Comparison of ENCODE assay signal across 17 cellular contexts in the genomic region with DNA sequence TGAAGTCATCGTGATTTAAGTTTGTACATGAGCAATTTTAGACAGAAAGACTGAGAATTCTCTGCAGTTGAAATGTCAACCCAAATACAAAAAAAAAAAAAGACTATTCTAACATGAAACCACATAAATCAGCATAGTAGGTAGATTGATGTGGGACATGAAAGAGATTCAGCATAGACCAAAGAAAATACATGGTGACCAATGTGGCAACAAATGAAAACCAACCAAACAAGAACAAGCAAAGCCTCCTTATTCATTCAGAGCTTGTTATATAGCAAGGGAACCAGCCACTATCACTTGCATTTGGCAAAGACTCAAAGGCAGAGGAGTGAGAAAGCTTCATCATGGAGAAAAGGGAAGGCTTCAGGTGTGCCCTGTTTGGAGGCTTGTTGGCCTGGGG.
"Had no signal": no experiment of that assay in that cellular context is flagged by ENCODE, and none has a peak within 500 bp of the region (broad histone marks: within the 10 kb centered on the region; RNA-seq: fewer than 3 reads in every experiment).

No MANE protein-coding gene starts in this region.

- H3K36me3 ChIP-seq: breast epithelium, left ventricle myocardium inferior, transverse colon had no signal

- H3K9me3 Mint-ChIP-seq: activated naive CD4-positive, alpha-beta T cell treated with anti-CD3 and anti-CD28 coated beads, Interleukin-2, amount 50 U/mL, for 72 hours; dendritic cell treated with granulocyte-macrophage colony-stimulating factor and Interleukin-4, amounts not matched to agents 40 ng/mL and 50 ng/mL, for 4 days; stimulated activated naive B cell treated with anti-CD40 and anti-IgM and Interleukin-4, amounts not matched to agents 10 μg/mL and 1 μg/mL and 100 μg/mL, for 72 hours had no signal

- DNase-seq: activated CD4-positive, CD25-positive, alpha-beta regulatory T cell treated with anti-CD3 and anti-CD28 coated beads, Interleukin-2, amount 50 U/mL, for 72 hours; effector memory CD4-positive, alpha-beta T cell; foreskin fibroblast; hypothalamus; left ventricle myocardium inferior; mucosa of descending colon; naive thymus-derived CD4-positive, alpha-beta T cell; SHP77; stimulated activated CD4-positive, alpha-beta T cell treated with anti-CD3 and anti-CD28 coated beads, Interleukin-15, amount 100 ng/mL, for 24 hours; stimulated activated CD4-positive, alpha-beta T cell treated with anti-CD3 and anti-CD28 coated beads, Interleukin-4, amount 100 ng/mL, for 1 hour; stimulated activated naive B cell treated with anti-CD40 and anti-IgM and Interleukin-4, amounts not matched to agents 10 μg/mL and 1 μg/mL and 100 μg/mL, for 72 hours; substantia nigra; T-helper 17 cell; transverse colon had no signal

- H3K27ac Mint-ChIP-seq: activated naive CD4-positive, alpha-beta T cell treated with anti-CD3 and anti-CD28 coated beads, Interleukin-2, amount 50 U/mL, for 72 hours; dendritic cell treated with granulocyte-macrophage colony-stimulating factor and Interleukin-4, amounts not matched to agents 40 ng/mL and 50 ng/mL, for 4 days; stimulated activated naive B cell treated with anti-CD40 and anti-IgM and Interleukin-4, amounts not matched to agents 10 μg/mL and 1 μg/mL and 100 μg/mL, for 72 hours; T-helper 17 cell had no signal

- H3K4me3 Mint-ChIP-seq: dendritic cell treated with granulocyte-macrophage colony-stimulating factor and Interleukin-4, amounts not matched to agents 40 ng/mL and 50 ng/mL, for 4 days; stimulated activated naive B cell treated with anti-CD40 and anti-IgM and Interleukin-4, amounts not matched to agents 10 μg/mL and 1 μg/mL and 100 μg/mL, for 72 hours; T-helper 17 cell had no signal

- H3K4me1 Mint-ChIP-seq: stimulated activated naive B cell treated with anti-CD40 and anti-IgM and Interleukin-4, amounts not matched to agents 10 μg/mL and 1 μg/mL and 100 μg/mL, for 72 hours had no signal

- H3K4me3 ChIP-seq: breast epithelium, left ventricle myocardium inferior, mucosa of descending colon, transverse colon had no signal

- H3K27me3 ChIP-seq: breast epithelium, transverse colon had no signal

- H3K9me3 ChIP-seq: breast epithelium, mucosa of descending colon, transverse colon had no signal

- H3K36me3 Mint-ChIP-seq: activated naive CD4-positive, alpha-beta T cell treated with anti-CD3 and anti-CD28 coated beads, Interleukin-2, amount 50 U/mL, for 72 hours; stimulated activated naive B cell treated with anti-CD40 and anti-IgM and Interleukin-4, amounts not matched to agents 10 μg/mL and 1 μg/mL and 100 μg/mL, for 72 hours had no signal

- H3K27ac ChIP-seq: breast epithelium, left ventricle myocardium inferior, transverse colon had no signal

- H3K4me1 ChIP-seq: breast epithelium, left ventricle myocardium inferior, transverse colon had no signal
